Comparison of ENCODE assay signal across 24 cellular contexts in the genomic region with DNA sequence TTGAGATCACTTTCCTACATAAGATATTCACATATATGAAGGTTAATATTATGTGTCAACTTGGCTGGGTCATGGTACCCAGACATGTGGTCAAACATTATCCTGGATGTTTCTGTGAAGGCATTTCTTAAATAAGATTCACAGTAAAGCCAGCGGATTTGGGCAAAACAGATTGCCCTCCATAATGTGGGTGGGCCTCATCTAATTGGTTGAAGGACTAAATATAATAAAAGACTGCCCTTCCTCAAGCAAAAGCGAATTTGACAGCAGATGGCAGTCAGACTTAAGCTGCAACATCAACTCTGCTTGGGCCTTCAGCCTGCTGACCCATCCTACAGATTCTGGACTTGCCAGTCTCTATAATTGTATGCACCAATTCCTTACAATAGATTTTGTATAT.
DNase-seq lines count a peak whose midpoint lies in the region; ATAC-seq, FAIRE-seq and TF ChIP-seq lines count a peak whose summit lies in the region.
"Had no signal": no experiment of that assay in that cellular context is flagged by ENCODE, and none has a peak within 500 bp of the region (broad histone marks: within the 10 kb centered on the region; RNA-seq: fewer than 3 reads in every experiment).

No MANE protein-coding gene starts in this region.

- H3K4me3 Mint-ChIP-seq in osteocyte (ENCODE audit: unreplicated experiment), result no peak overlapping the region
- H3K4me3 Mint-ChIP-seq: CD4-positive, alpha-beta memory T cell had no signal

- peaks cover 70% of the 10 kb centered on the region for H3K4me1 Mint-ChIP-seq in osteocyte (ENCODE audit: unreplicated experiment)
- H3K4me1 Mint-ChIP-seq: CD4-positive, alpha-beta memory T cell had no signal

- DNase-seq in NCI-H82 (lab: John Stamatoyannopoulos, UW) (peak; percentile 50), NCI-H82 treated with DMSO at 0.1 percent for 48 hours (lab: John Stamatoyannopoulos, UW; ENCODE audit: unreplicated experiment) (no peak), osteocyte (ENCODE audit: extremely low spot score, unreplicated experiment) (no peak), foreskin fibroblast (no peak), GM12891 (ENCODE audit: insufficient read length, low spot score) (no peak), OCI-M2 (lab: John Stamatoyannopoulos, UW; ENCODE audit: unreplicated experiment) (no peak)
- DNase-seq: Caco-2; CD4-positive, alpha-beta memory T cell; DND-41; KBM-7; MM.1S; NCI-H1092; NCI-H1436; NCI-H187 treated with DMSO at 0.1 percent for 48 hours; NCI-H69; SHP77 treated with DMSO at 0.1 percent for 48 hours had no signal

- H3K4me3 ChIP-seq in foreskin fibroblast (ENCODE audit: low read depth in 1 of 2, low read length in 2 of 2), result no peak overlapping the region
- H3K4me3 ChIP-seq: BLaER1 treated with 17β-estradiol and CSF1 and Interleukin-3, amounts not matched to agents 10 nM and 100 nM; GM12878 had no signal

- no peak for ATAC-seq in GM21825 (IDR thresholded peaks at IDR 0.05; ENCODE audit: unreplicated experiment)
- ATAC-seq: GM12878, SK-N-SH treated with all-trans-retinoic acid at 6 μM for 48 hours had no signal

- peak overlapping the region; percentile 60 for H3K27ac ChIP-seq in layer of hippocampus (ENCODE audit: low read depth, low read length)
- H3K27ac ChIP-seq: 22Rv1; BLaER1 treated with 17β-estradiol and CSF1 and Interleukin-3, amounts not matched to agents 10 nM and 100 nM; RWPE1 had no signal

- H3K36me3 Mint-ChIP-seq in osteocyte (ENCODE audit: unreplicated experiment), result no peaks in the 10 kb centered on the region
- H3K36me3 Mint-ChIP-seq: CD4-positive, alpha-beta memory T cell had no signal

- TF ChIP-seq CTCF in osteocyte (IDR thresholded peaks at IDR 0.05), result no peak
- TF ChIP-seq CTCF in foreskin fibroblast (IDR thresholded peaks at IDR 0.05; ENCODE audit: low read depth, low read length), result no peak

- no peaks in the 10 kb centered on the region for H3K9me3 Mint-ChIP-seq in osteocyte (ENCODE audit: unreplicated experiment)
- H3K9me3 Mint-ChIP-seq: CD4-positive, alpha-beta memory T cell had no signal

- no peaks in the 10 kb centered on the region for H3K27me3 ChIP-seq in layer of hippocampus (ENCODE audit: control insufficient read depth, insufficient read depth, low read length)
- H3K27me3 ChIP-seq: BLaER1 treated with 17β-estradiol and CSF1 and Interleukin-3, amounts not matched to agents 10 nM and 100 nM had no signal

- H3K27ac Mint-ChIP-seq in osteocyte (ENCODE audit: unreplicated experiment), result peak overlapping the region; percentile 91
- H3K27ac Mint-ChIP-seq: CD4-positive, alpha-beta memory T cell had no signal

- H3K27me3 Mint-ChIP-seq in osteocyte (ENCODE audit: unreplicated experiment), result no peaks in the 10 kb centered on the region
- H3K27me3 Mint-ChIP-seq: CD4-positive, alpha-beta memory T cell had no signal

- no peak for TF ChIP-seq POLR2A in GM12891 (IDR thresholded peaks at IDR 0.05; ENCODE audit: low read depth, low read length)

- FAIRE-seq in GM12891 (lab: Jason Lieb, UNC), result no peak
- FAIRE-seq: GM12878, H1 had no signal

TF ChIP-seq in GM12891, 5 proteins besides CTCF, POLR2A, EP300 and RAD21:
- no peak for TF ChIP-seq POLR2AphosphoS5 (IDR thresholded peaks at IDR 0.05; ENCODE audit: low read depth, low read length)
- no peak for TF ChIP-seq TAF1 (IDR thresholded peaks at IDR 0.05; ENCODE audit: low read depth, low read length)
- TF ChIP-seq SPI1 (IDR thresholded peaks at IDR 0.05; ENCODE audit: low read depth, low read length), result no peak
- TF ChIP-seq PAX5 (IDR thresholded peaks at IDR 0.05; ENCODE audit: insufficient read depth, low read length, severe bottlenecking), result no peak
- no peak for TF ChIP-seq POU2F2 (IDR thresholded peaks at IDR 0.05; ENCODE audit: low read depth, low read length)
